8 cellular contexts compared by ENCODE assay signal in genomic region chr4:65007841-65008439, GRCh38.
DNase-seq lines count a peak whose midpoint lies in the region; ATAC-seq, FAIRE-seq and TF ChIP-seq lines count a peak whose summit lies in the region.

No MANE protein-coding gene starts in this region.

- WGBS in GM23248 (ENCODE audit: low coverage in 1 of 2, low lambda C conversion rate in 2 of 2, missing lambda C conversion rate in 2 of 2), 2 experiments = 14 to 16% methylated on average over 5 of the region's 5 CpGs
- WGBS in pancreas, 2 donors = 30 to 35% methylated on average over 5 of the region's 5 CpGs

- no peaks in the 10 kb centered on the region for H3K27me3 Mint-ChIP-seq in Caco-2 (ENCODE audit: insufficient read depth, unreplicated experiment)

- H3K9ac ChIP-seq in GM23248 = no peak overlapping the region

- TF ChIP-seq CTCF in Caco-2 (IDR thresholded peaks at IDR 0.05; ENCODE audit: insufficient read depth in 1 of 2, low read depth in 1 of 2, low read length in 1 of 2, severe bottlenecking in 1 of 2, unreplicated experiment in 1 of 2) (peak; percentile 43 to 52), pancreas (IDR thresholded peaks at IDR 0.05) (peak in 3 of 4 donors; percentile 37 to 47 (median 39))

- in situ Hi-C loops in GM23248 (cut with MboI) = no loop called here

- FAIRE-seq in pancreas (lab: Jason Lieb, UNC) = no peak

- H3K4me1 Mint-ChIP-seq in Caco-2 (ENCODE audit: low read depth, unreplicated experiment) = no peaks in the 10 kb centered on the region

- no peaks in the 10 kb centered on the region for H3K36me3 ChIP-seq in Caco-2 (ENCODE audit: control insufficient read depth, insufficient read depth, low read length)
- no peaks in the 10 kb centered on the region for H3K36me3 ChIP-seq in GM23248 (ENCODE audit: low read depth)
- H3K36me3 ChIP-seq in pancreas = no peaks in the 10 kb centered on the region

- H3K27me3 ChIP-seq in Caco-2 (replicated peaks; ENCODE audit: control insufficient read depth, insufficient read depth, low read length) (no peaks in the 10 kb centered on the region), GM23248 (replicated peaks; ENCODE audit: insufficient read depth) (no peaks in the 10 kb centered on the region), pancreas (no peaks in the 10 kb centered on the region)

- intact Hi-C loops in Caco-2 (cut with micrococcal nuclease; ENCODE audit: unreplicated experiment) (loop anchor here (5.0 to 10.0 kb wide), 2 partner anchors 291 to 1677 kb away; no protein-coding TSS in a partner anchor), pancreas (cut with DNase I) (no loop called here)

- no peaks in the 10 kb centered on the region for H3K79me2 ChIP-seq in GM23248 (ENCODE audit: insufficient read depth)

- DNase-seq in Caco-2 (peak; percentile 26 to 37), GM23248 (peak; percentile 55), NCI-H446 treated with DMSO at 0.1 percent for 48 hours (lab: John Stamatoyannopoulos, UW) (peak; percentile 28), dermis microvascular lymphatic vessel endothelial cell (ENCODE audit: low read depth in 2 of 2) (peak; percentile 3 to 36), pancreas (peak in 1 of 6 donors; percentile 11), occipital lobe (lab: John Stamatoyannopoulos, UW) (no peak)

- POLR2A ChIA-PET in Caco-2 (lab: Charles Lee) = no interaction called here

- no peaks in the 10 kb centered on the region for H3K36me3 Mint-ChIP-seq in Caco-2 (ENCODE audit: insufficient read depth, unreplicated experiment)

- H3K27ac ChIP-seq in GM23248 (no peak overlapping the region), pancreas (no peak overlapping the region)

- H3K4me3 Mint-ChIP-seq in Caco-2 (ENCODE audit: unreplicated experiment) = no peak overlapping the region

- no peaks in the 10 kb centered on the region for H3K9me2 ChIP-seq in GM23248 (ENCODE audit: insufficient read depth)

- peak in 3 of 4 donors; percentile 37 to 68 (median 65) for ATAC-seq in pancreas
- ATAC-seq in HG02571 (IDR thresholded peaks at IDR 0.05; ENCODE audit: unreplicated experiment) = no peak
- ATAC-seq in HG02870 (IDR thresholded peaks at IDR 0.05; ENCODE audit: unreplicated experiment) = no peak

- no peak overlapping the region for H3K27ac Mint-ChIP-seq in Caco-2 (ENCODE audit: unreplicated experiment)

- H3K9me3 Mint-ChIP-seq in Caco-2 (ENCODE audit: unreplicated experiment) = no peaks in the 10 kb centered on the region

- no peaks in the 10 kb centered on the region for H4K20me1 ChIP-seq in GM23248 (ENCODE audit: insufficient read depth)

- H3F3A ChIP-seq in GM23248 (ENCODE audit: insufficient read depth) = no peaks in the 10 kb centered on the region

- no peak overlapping the region for H2AFZ ChIP-seq in GM23248

- BruUV-seq in Caco-2 (replicated peaks; lab: Mats Ljungman, UMichigan) = no TSS peak

- H3K9me3 ChIP-seq in Caco-2 = no peaks in the 10 kb centered on the region
- H3K9me3 ChIP-seq in GM23248 (ENCODE audit: low read depth) = no peaks in the 10 kb centered on the region
- no peaks in the 10 kb centered on the region for H3K9me3 ChIP-seq in pancreas

- CTCF ChIA-PET in Caco-2 (lab: Charles Lee) = no interaction called here

- H3K4me3 ChIP-seq in Caco-2 (ENCODE audit: low read depth, low read length) (no peak overlapping the region), GM23248 (no peak overlapping the region), pancreas (no peak overlapping the region)

- H3K4me1 ChIP-seq in Caco-2 (no peaks in the 10 kb centered on the region), GM23248 (ENCODE audit: insufficient read depth) (no peaks in the 10 kb centered on the region), pancreas (no peaks in the 10 kb centered on the region)

- H3K4me2 ChIP-seq in GM23248 (ENCODE audit: unreplicated experiment) = no peak overlapping the region

Comparison
In these comparisons a context has a peak if more than half of its experiments do, and no peak if none do; other contexts are left out.
1. ATAC-seq: peak in pancreas (3 of 4); none in HG02571 (single experiment) and HG02870 (single experiment).